ENCODE assay signal across 1 cellular context in the genomic region with DNA sequence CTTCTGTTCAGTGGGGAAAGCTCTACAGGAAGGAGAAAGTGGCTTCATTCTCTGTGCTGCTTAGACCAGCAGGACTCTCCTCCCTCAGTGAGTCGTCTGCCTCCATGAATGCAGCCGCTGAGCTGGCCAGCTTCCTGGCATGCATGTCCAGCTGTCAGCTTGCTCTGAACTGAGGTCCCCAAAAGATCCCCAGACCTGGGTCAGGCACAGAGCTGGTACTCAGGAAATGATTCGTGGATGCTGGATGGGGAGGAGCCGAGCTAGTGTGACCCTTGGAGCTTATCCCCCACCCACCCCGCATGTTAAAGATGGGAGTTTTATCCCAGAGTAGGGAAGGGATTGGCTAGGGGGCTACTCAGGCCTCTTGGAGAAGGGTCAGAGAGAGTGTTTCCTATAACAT.
TF ChIP-seq lines count a peak whose summit lies in the region.

No MANE protein-coding gene starts in this region.

TF ChIP-seq in GM23338, 12 proteins besides CTCF, POLR2A, EP300 and RAD21 (continued from another document):
- TF ChIP-seq, protein P1, sequence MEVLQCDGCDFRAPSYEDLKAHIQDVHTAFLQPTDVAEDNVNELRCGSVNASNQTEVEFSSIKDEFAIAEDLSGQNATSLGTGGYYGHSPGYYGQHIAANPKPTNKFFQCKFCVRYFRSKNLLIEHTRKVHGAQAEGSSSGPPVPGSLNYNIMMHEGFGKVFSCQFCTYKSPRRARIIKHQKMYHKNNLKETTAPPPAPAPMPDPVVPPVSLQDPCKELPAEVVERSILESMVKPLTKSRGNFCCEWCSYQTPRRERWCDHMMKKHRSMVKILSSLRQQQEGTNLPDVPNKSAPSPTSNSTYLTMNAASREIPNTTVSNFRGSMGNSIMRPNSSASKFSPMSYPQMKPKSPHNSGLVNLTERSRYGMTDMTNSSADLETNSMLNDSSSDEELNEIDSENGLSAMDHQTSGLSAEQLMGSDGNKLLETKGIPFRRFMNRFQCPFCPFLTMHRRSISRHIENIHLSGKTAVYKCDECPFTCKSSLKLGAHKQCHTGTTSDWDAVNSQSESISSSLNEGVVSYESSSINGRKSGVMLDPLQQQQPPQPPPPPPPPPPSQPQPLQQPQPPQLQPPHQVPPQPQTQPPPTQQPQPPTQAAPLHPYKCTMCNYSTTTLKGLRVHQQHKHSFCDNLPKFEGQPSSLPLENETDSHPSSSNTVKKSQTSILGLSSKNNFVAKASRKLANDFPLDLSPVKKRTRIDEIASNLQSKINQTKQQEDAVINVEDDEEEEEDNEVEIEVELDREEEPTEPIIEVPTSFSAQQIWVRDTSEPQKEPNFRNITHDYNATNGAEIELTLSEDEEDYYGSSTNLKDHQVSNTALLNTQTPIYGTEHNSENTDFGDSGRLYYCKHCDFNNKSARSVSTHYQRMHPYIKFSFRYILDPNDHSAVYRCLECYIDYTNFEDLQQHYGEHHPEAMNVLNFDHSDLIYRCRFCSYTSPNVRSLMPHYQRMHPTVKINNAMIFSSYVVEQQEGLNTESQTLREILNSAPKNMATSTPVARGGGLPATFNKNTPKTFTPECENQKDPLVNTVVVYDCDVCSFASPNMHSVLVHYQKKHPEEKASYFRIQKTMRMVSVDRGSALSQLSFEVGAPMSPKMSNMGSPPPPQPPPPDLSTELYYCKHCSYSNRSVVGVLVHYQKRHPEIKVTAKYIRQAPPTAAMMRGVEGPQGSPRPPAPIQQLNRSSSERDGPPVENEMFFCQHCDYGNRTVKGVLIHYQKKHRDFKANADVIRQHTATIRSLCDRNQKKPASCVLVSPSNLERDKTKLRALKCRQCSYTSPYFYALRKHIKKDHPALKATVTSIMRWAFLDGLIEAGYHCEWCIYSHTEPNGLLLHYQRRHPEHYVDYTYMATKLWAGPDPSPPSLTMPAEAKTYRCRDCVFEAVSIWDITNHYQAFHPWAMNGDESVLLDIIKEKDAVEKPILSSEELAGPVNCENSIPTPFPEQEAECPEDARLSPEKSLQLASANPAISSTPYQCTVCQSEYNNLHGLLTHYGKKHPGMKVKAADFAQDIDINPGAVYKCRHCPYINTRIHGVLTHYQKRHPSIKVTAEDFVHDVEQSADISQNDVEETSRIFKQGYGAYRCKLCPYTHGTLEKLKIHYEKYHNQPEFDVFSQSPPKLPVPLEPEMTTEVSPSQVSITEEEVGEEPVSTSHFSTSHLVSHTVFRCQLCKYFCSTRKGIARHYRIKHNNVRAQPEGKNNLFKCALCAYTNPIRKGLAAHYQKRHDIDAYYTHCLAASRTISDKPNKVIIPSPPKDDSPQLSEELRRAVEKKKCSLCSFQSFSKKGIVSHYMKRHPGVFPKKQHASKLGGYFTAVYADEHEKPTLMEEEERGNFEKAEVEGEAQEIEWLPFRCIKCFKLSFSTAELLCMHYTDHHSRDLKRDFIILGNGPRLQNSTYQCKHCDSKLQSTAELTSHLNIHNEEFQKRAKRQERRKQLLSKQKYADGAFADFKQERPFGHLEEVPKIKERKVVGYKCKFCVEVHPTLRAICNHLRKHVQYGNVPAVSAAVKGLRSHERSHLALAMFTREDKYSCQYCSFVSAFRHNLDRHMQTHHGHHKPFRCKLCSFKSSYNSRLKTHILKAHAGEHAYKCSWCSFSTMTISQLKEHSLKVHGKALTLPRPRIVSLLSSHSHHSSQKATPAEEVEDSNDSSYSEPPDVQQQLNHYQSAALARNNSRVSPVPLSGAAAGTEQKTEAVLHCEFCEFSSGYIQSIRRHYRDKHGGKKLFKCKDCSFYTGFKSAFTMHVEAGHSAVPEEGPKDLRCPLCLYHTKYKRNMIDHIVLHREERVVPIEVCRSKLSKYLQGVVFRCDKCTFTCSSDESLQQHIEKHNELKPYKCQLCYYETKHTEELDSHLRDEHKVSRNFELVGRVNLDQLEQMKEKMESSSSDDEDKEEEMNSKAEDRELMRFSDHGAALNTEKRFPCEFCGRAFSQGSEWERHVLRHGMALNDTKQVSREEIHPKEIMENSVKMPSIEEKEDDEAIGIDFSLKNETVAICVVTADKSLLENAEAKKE (CRISPR knock-in tag; IDR thresholded peaks at IDR 0.05) = no peak
- TF ChIP-seq, protein P2, sequence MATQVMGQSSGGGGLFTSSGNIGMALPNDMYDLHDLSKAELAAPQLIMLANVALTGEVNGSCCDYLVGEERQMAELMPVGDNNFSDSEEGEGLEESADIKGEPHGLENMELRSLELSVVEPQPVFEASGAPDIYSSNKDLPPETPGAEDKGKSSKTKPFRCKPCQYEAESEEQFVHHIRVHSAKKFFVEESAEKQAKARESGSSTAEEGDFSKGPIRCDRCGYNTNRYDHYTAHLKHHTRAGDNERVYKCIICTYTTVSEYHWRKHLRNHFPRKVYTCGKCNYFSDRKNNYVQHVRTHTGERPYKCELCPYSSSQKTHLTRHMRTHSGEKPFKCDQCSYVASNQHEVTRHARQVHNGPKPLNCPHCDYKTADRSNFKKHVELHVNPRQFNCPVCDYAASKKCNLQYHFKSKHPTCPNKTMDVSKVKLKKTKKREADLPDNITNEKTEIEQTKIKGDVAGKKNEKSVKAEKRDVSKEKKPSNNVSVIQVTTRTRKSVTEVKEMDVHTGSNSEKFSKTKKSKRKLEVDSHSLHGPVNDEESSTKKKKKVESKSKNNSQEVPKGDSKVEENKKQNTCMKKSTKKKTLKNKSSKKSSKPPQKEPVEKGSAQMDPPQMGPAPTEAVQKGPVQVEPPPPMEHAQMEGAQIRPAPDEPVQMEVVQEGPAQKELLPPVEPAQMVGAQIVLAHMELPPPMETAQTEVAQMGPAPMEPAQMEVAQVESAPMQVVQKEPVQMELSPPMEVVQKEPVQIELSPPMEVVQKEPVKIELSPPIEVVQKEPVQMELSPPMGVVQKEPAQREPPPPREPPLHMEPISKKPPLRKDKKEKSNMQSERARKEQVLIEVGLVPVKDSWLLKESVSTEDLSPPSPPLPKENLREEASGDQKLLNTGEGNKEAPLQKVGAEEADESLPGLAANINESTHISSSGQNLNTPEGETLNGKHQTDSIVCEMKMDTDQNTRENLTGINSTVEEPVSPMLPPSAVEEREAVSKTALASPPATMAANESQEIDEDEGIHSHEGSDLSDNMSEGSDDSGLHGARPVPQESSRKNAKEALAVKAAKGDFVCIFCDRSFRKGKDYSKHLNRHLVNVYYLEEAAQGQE (IDR thresholded peaks at IDR 0.05; ENCODE audit: unreplicated experiment) = no peak
- TF ChIP-seq STAT1 (IDR thresholded peaks at IDR 0.05; ENCODE audit: unreplicated experiment) (no peak), ZNF331 (CRISPR knock-in tag; IDR thresholded peaks at IDR 0.05; ENCODE audit: low read depth) (no peak), POLR2AphosphoS5 (IDR thresholded peaks at IDR 0.05; ENCODE audit: low read depth) (no peak)
TF ChIP-seq in GM23338: peak in this region for 0.
